ENCODE assay signal across 25 cellular contexts in genomic region chr6:158304254-158304653, GRCh38. TPM values are rescaled to one million over a fixed set of nuclear protein-coding genes. Genes with fewer than 3 reads are reported as not detected.
DNase-seq lines count a peak whose midpoint lies in the region; ATAC-seq, FAIRE-seq and TF ChIP-seq lines count a peak whose summit lies in the region.
"Had no signal": no experiment of that assay in that cellular context is flagged by ENCODE, and none has a peak within 500 bp of the region (broad histone marks: within the 10 kb centered on the region; RNA-seq: fewer than 3 reads in every experiment).

No MANE protein-coding gene starts in this region.

- no peak for DNase-seq in HepG2 (ENCODE audit: low spot score)
- DNase-seq in right lobe of liver: no peak
- DNase-seq in K562 (ENCODE audit: extremely low read depth in 1 of 4, low spot score in 3 of 4): no peak
- no peak for DNase-seq in colonic mucosa
- DNase-seq in endothelial cell (ENCODE audit: low spot score): no peak
- DNase-seq: ACHN; BE2C; C1 segment of cervical spinal cord; CD4-positive, alpha-beta memory T cell; CD4-positive, CD25-positive, alpha-beta regulatory T cell; CD8-positive, alpha-beta memory T cell; COR-L47; DMS 273 treated with DMSO at 0.1 percent for 48 hours; DMS153; DMS53; DMS79; DND-41; EL; GDM1 had no signal

- intact Hi-C loops in HepG2 (cut with micrococcal nuclease; ENCODE audit: unreplicated experiment) (loop anchor here (5.0 kb wide), 1 partner anchor 72 kb away; no protein-coding TSS in a partner anchor), right lobe of liver (cut with DNase I) (no loop called here), K562 (cut with micrococcal nuclease) (no loop called here), colonic mucosa (cut with DNase I) (no loop called here)

- ATAC-seq in HepG2 (no peak), right lobe of liver (no peak), K562 (no peak)
- ATAC-seq: GM12878 had no signal

- H3K9me1 ChIP-seq in K562 (ENCODE audit: control insufficient read depth, insufficient read depth, low read length): no peaks in the 10 kb centered on the region

- BruUV-seq in HepG2 (replicated peaks; lab: Mats Ljungman, UMichigan): no TSS peak
- BruUV-seq in K562 (replicated peaks; lab: Mats Ljungman, UMichigan): no TSS peak

- H3K9me3 ChIP-seq in HepG2 (ENCODE audit: low read length): no peaks in the 10 kb centered on the region
- H3K9me3 ChIP-seq in right lobe of liver: no peaks in the 10 kb centered on the region
- no peaks in the 10 kb centered on the region for H3K9me3 ChIP-seq in K562 (replicated peaks; ENCODE audit: control insufficient read depth, insufficient read depth, low read depth, low read length)
- H3K9me3 ChIP-seq in colonic mucosa: no peaks in the 10 kb centered on the region
- H3K9me3 ChIP-seq: BE2C had no signal

- peaks cover 5% of the 10 kb centered on the region for H3K36me3 Mint-ChIP-seq in endothelial cell (ENCODE audit: low read depth, unreplicated experiment)

- H3K36me3 ChIP-seq in HepG2 (replicated peaks in 1 of 2; ENCODE audit: control insufficient read depth in 1 of 2, insufficient read depth in 2 of 2, low read length in 2 of 2): peaks cover 0 to 8% of the 10 kb centered on the region in 2 experiments; a peak in 2 of 5 replicates
- no peaks in the 10 kb centered on the region for H3K36me3 ChIP-seq in right lobe of liver
- H3K36me3 ChIP-seq in K562 (ENCODE audit: control insufficient read depth, insufficient read depth, low read length): no peaks in the 10 kb centered on the region; the same call in 2 of the 3 replicates
- no peaks in the 10 kb centered on the region for H3K36me3 ChIP-seq in colonic mucosa

- H3K4me1 Mint-ChIP-seq in endothelial cell (ENCODE audit: unreplicated experiment): peaks cover 2% of the 10 kb centered on the region
- H3K4me1 Mint-ChIP-seq: CD14-positive monocyte had no signal

- TF ChIP-seq RAD21 in HepG2 (CRISPR knock-in tag; IDR thresholded peaks at IDR 0.05) (no peak), K562 (CRISPR knock-in tag; conservative IDR thresholded peaks at IDR 0.05 in 1 of 2, IDR thresholded peaks at IDR 0.05 in 1 of 2) (no peak)

- CTCF ChIA-PET in HepG2 (lab: Yijun Ruan, JAX; ENCODE audit: low intra/inter-chr PET ratio, low total read pairs) (no interaction called here), K562 (lab: Yijun Ruan, JAX; ENCODE audit: low intra/inter-chr PET ratio) (interaction anchor here (0.6 kb wide), 1 partner anchor 22 kb away, joined by 3 read pairs; no protein-coding TSS in a partner anchor)

- no peak overlapping the region for H3K4me3 ChIP-seq in HepG2 (replicated peaks in 1 of 3; ENCODE audit: insufficient read depth in 1 of 3, low read depth in 2 of 3, low read length in 3 of 3)
- no peak overlapping the region for H3K4me3 ChIP-seq in right lobe of liver
- no peak overlapping the region for H3K4me3 ChIP-seq in K562
- H3K4me3 ChIP-seq in colonic mucosa: no peak overlapping the region
- H3K4me3 ChIP-seq: BLaER1, GM12878 had no signal

- peak overlapping the region; percentile 68; the same call in 1 of the 2 replicates for H3K4me2 ChIP-seq in HepG2 (ENCODE audit: low read depth, low read length)
- no peak overlapping the region for H3K4me2 ChIP-seq in K562 (ENCODE audit: insufficient read depth, low read length)
- H3K4me2 ChIP-seq: BLaER1 had no signal

- TF ChIP-seq EP300 in HepG2 (IDR thresholded peaks at IDR 0.05; ENCODE audit: low read depth in 2 of 2, low read length in 2 of 2) (no peak), HepG2 (CRISPR knock-in tag; IDR thresholded peaks at IDR 0.05; ENCODE audit: borderline replicate concordance) (no peak), K562 (IDR thresholded peaks at IDR 0.05; ENCODE audit: low read length) (no peak)

- H3K4me3 Mint-ChIP-seq in endothelial cell (ENCODE audit: unreplicated experiment): no peak overlapping the region
- H3K4me3 Mint-ChIP-seq: CD14-positive monocyte; CD4-positive, alpha-beta memory T cell; CD4-positive, CD25-positive, alpha-beta regulatory T cell; CD8-positive, alpha-beta memory T cell had no signal

- peaks cover 41% of the 10 kb centered on the region for H3K79me2 ChIP-seq in HepG2 (ENCODE audit: insufficient read depth, low read length)
- 0 out of 3 replicates have a peak, but pooled peaks cover 3% of the 10 kb centered on the region for H3K79me2 ChIP-seq in K562 (ENCODE audit: control insufficient read depth, insufficient read depth, low read length)

- H3K9ac ChIP-seq in HepG2 (ENCODE audit: insufficient read depth, low read depth, low read length) (no peak overlapping the region), K562 (ENCODE audit: insufficient read depth in 1 of 2, low read depth in 2 of 2, low read length in 2 of 2) (no peak overlapping the region), colonic mucosa (ENCODE audit: low read depth in 2 of 2, low read length in 2 of 2) (no peak overlapping the region)
- H3K9ac ChIP-seq: BLaER1 had no signal

- FAIRE-seq in HepG2 (lab: Jason Lieb, UNC) (no peak), K562 (lab: Jason Lieb, UNC) (no peak)
- FAIRE-seq: GM12878, GM12892, GM18507 had no signal

- H3K9me3 Mint-ChIP-seq in endothelial cell (ENCODE audit: unreplicated experiment): no peaks in the 10 kb centered on the region
- H3K9me3 Mint-ChIP-seq: CD4-positive, alpha-beta memory T cell; CD4-positive, CD25-positive, alpha-beta regulatory T cell; CD8-positive, alpha-beta memory T cell had no signal

- no peak for TF ChIP-seq POLR2A in HepG2 (IDR thresholded peaks at IDR 0.05; ENCODE audit: insufficient read depth in 1 of 2, low read depth in 2 of 2, low read length in 2 of 2)
- TF ChIP-seq POLR2A in right lobe of liver (IDR thresholded peaks at IDR 0.05): no peak
- TF ChIP-seq POLR2A in K562 (conservative IDR thresholded peaks at IDR 0.05): no peak

- peaks cover 79% of the 10 kb centered on the region for H3K4me1 ChIP-seq in HepG2 (ENCODE audit: insufficient read depth, low read length)
- H3K4me1 ChIP-seq in right lobe of liver: no peaks in the 10 kb centered on the region
- H3K4me1 ChIP-seq in K562 (replicated peaks in 1 of 2; ENCODE audit: control insufficient read depth in 2 of 2, insufficient read depth in 2 of 2, low read length in 2 of 2): no peaks in the 10 kb centered on the region
- H3K4me1 ChIP-seq in colonic mucosa: no peaks in the 10 kb centered on the region
- H3K4me1 ChIP-seq: BLaER1 had no signal

- H2AFZ ChIP-seq in HepG2 (ENCODE audit: low read length) (no peak overlapping the region), K562 (ENCODE audit: low read depth, low read length) (no peak overlapping the region)

- peaks cover 3% of the 10 kb centered on the region for H3K27me3 Mint-ChIP-seq in endothelial cell (ENCODE audit: unreplicated experiment)
- H3K27me3 Mint-ChIP-seq: CD4-positive, alpha-beta memory T cell; CD4-positive, CD25-positive, alpha-beta regulatory T cell; CD8-positive, alpha-beta memory T cell had no signal

- no peaks in the 10 kb centered on the region for H3K27me3 ChIP-seq in HepG2 (ENCODE audit: control insufficient read depth in 1 of 2, insufficient read depth in 2 of 2, low read length in 2 of 2)
- no peaks in the 10 kb centered on the region for H3K27me3 ChIP-seq in right lobe of liver
- no peaks in the 10 kb centered on the region for H3K27me3 ChIP-seq in K562 (ENCODE audit: control insufficient read depth in 2 of 2, insufficient read depth in 2 of 2, low read length in 2 of 2)
- H3K27me3 ChIP-seq in colonic mucosa: no peaks in the 10 kb centered on the region
- H3K27me3 ChIP-seq: BE2C, BLaER1 had no signal

- no peak overlapping the region for H3K27ac Mint-ChIP-seq in endothelial cell (ENCODE audit: unreplicated experiment)
- H3K27ac Mint-ChIP-seq: CD14-positive monocyte had no signal

- TF ChIP-seq CTCF in HepG2 (CRISPR knock-in tag; IDR thresholded peaks at IDR 0.05): no peak
- no peak for TF ChIP-seq CTCF in right lobe of liver (IDR thresholded peaks at IDR 0.05)
- no peak for TF ChIP-seq CTCF in K562 (IDR thresholded peaks at IDR 0.05 in 2 of 3, conservative IDR thresholded peaks at IDR 0.05 in 1 of 3; ENCODE audit: insufficient read depth in 2 of 3, low read depth in 1 of 3, low read length in 3 of 3)
- TF ChIP-seq CTCF in colonic mucosa (IDR thresholded peaks at IDR 0.05): no peak
- no peak for TF ChIP-seq CTCF in endothelial cell (IDR thresholded peaks at IDR 0.05; ENCODE audit: unreplicated experiment)

- H4K20me1 ChIP-seq in HepG2 (ENCODE audit: insufficient read depth, low read length) (no peaks in the 10 kb centered on the region), K562 (replicated peaks; ENCODE audit: control insufficient read depth, insufficient read depth, low read length) (no peaks in the 10 kb centered on the region)
- H4K20me1 ChIP-seq: BLaER1 had no signal

- in situ Hi-C loops in HepG2 (cut with HindIII; ENCODE audit: extremely low pct_ligation_motif_present, low pct_unique_long_range_greater_than_20kb): no loop called here
- in situ Hi-C loops in K562 (cut with MboI): no loop called here

- H3K27ac ChIP-seq in HepG2 (ENCODE audit: extremely low read length, insufficient read depth, low read length): peak overlapping the region; percentile 77
- H3K27ac ChIP-seq in right lobe of liver: no peak overlapping the region
- no peak overlapping the region for H3K27ac ChIP-seq in K562 (ENCODE audit: extremely low read depth, low read depth, low read length)
- no peak overlapping the region for H3K27ac ChIP-seq in colonic mucosa
- H3K27ac ChIP-seq: 22Rv1, BLaER1 had no signal

- POLR2A ChIA-PET in HepG2 (lab: Yijun Ruan, JAX) (interaction anchor here (1.4 kb wide), 1 partner anchor 73 kb away, joined by 4 read pairs; no protein-coding TSS in a partner anchor), K562 (lab: Yijun Ruan, JAX) (interaction anchor here (0.6 kb wide), 1 partner anchor 1004 kb away, joined by 5 read pairs; no protein-coding TSS in a partner anchor)

RNA-seq across cellular contexts. Expression of gene TULP4, which starts 8.0 kb away (rescaled TPM):
- total RNA-seq in HepG2 (2016; rRNA removed; fragmentation: Illumina TruSeq; extraction: Trizol) (122 and 143 TPM in 2 replicates), right lobe of liver (10 to 100 TPM; 27.0 to 42.4 (median 32.3) TPM), K562 (2014; rRNA removed) (33.3 and 33.8 TPM in 2 replicates), K562 (2014; rRNA removed; fragmentation: Illumina TruSeq; extraction: Trizol) (50.4 and 52.4 TPM in 2 replicates), K562 (2015; rRNA removed; fragmentation: Illumina TruSeq; extraction: Trizol) (43.7 and 48.8 TPM in 2 replicates), K562 (2021) (42.5 and 46.9 TPM in 2 replicates), colonic mucosa (10 to 100 TPM; 63.1 to 68.0 TPM), endothelial cell (ENCODE audit: unreplicated experiment) (117 TPM)
- 244 and 275 TPM in 2 replicates for total RNA-seq in HepG2 (2016; cell fraction: cytosol; rRNA removed; fragmentation: Illumina TruSeq; extraction: Trizol; ENCODE audit: low read depth)
- 121 and 124 TPM in 2 replicates for total RNA-seq in HepG2 (2016; cell fraction: insoluble cytoplasmic fraction; rRNA removed; fragmentation: Illumina TruSeq; extraction: Trizol)
- total RNA-seq in HepG2 (2016; cell fraction: membrane; rRNA removed; fragmentation: Illumina TruSeq; extraction: Trizol): 358 and 486 TPM in 2 replicates
- total RNA-seq in HepG2 (2016; cell fraction: nucleus; rRNA removed; fragmentation: Illumina TruSeq; extraction: Trizol): 96.8 and 105 TPM in 2 replicates
- polyA plus RNA-seq in HepG2 (2011; rRNA removed) (19.1 and 21.1 TPM in 2 replicates), K562 (2011; rRNA removed) (8.7 and 9.4 TPM in 2 replicates), K562 (2014; fragmentation: Illumina TruSeq; extraction: Trizol) (8.0 and 8.4 TPM in 2 replicates), K562 (2014; fragmentation: Nextera tagmentation; extraction: Ambion mirVana) (1 to 10 TPM; 1.2 to 4.2 TPM), K562 (2014; rRNA removed) (7.4 and 11.0 TPM in 2 replicates)
- 9.7 and 14.3 TPM in 2 replicates for polyA plus RNA-seq in HepG2 (2011; cell fraction: cytosol; rRNA removed)
- polyA plus RNA-seq in HepG2 (2011; cell fraction: nucleus; rRNA removed): 37.4 and 38.9 TPM in 2 replicates
- polyA plus RNA-seq in HepG2 (2012): 13.6 and 14.1 TPM in 2 replicates
- polyA plus RNA-seq in HepG2 (2016; cell fraction: cytosol; fragmentation: Illumina TruSeq; extraction: Trizol; ENCODE audit: low read depth): 1.3 and 1.7 TPM in 2 replicates
- 8.7 and 9.3 TPM in 2 replicates for polyA plus RNA-seq in HepG2 (2016; cell fraction: insoluble cytoplasmic fraction; fragmentation: Illumina TruSeq; extraction: Trizol; ENCODE audit: low read depth)
- 2.5 and 3.1 TPM in 2 replicates for polyA plus RNA-seq in HepG2 (2016; cell fraction: membrane; fragmentation: Illumina TruSeq; extraction: Trizol; ENCODE audit: low read depth)
- 17.9 and 19.4 TPM in 2 replicates for polyA plus RNA-seq in HepG2 (2016; cell fraction: nucleus; fragmentation: Illumina TruSeq; extraction: Trizol; ENCODE audit: insufficient read depth, low read depth)
- 41.3 and 139 TPM in 2 replicates for polyA minus RNA-seq in HepG2 (2011; rRNA and poly(A)+ RNA removed; ENCODE audit: low replicate concordance)
- polyA minus RNA-seq in HepG2 (2011; cell fraction: cytosol; rRNA and poly(A)+ RNA removed): 105 and 136 TPM in 2 replicates
- polyA minus RNA-seq in HepG2 (2011; cell fraction: nucleus; rRNA and poly(A)+ RNA removed): 153 and 181 TPM in 2 replicates
- 55.8 and 138 TPM in 2 replicates for total RNA-seq in K562 (2011; cell fraction: chromatin; rRNA removed; ENCODE audit: low replicate concordance)
- total RNA-seq in K562 (2011; cell fraction: nucleolus; rRNA removed): 31.7 and 40.0 TPM in 2 replicates
- total RNA-seq in K562 (2011; cell fraction: nucleoplasm; rRNA removed): 43.3 and 43.6 TPM in 2 replicates
- 6.3 and 7.4 TPM in 2 replicates for polyA plus RNA-seq in K562 (2011; cell fraction: cytosol; rRNA removed)
- polyA plus RNA-seq in K562 (2011; cell fraction: nucleus; rRNA removed): 9.1 and 13.4 TPM in 2 replicates
- polyA plus RNA-seq in K562 (2012): 5.3 and 6.3 TPM in 2 replicates
- 95.3 and 111 TPM in 2 replicates for polyA minus RNA-seq in K562 (2011; rRNA and poly(A)+ RNA removed)
- polyA minus RNA-seq in K562 (2011; cell fraction: cytosol; rRNA and poly(A)+ RNA removed): 43.8 and 48.1 TPM in 2 replicates
- 31.8 and 41.5 TPM in 2 replicates for polyA minus RNA-seq in K562 (2011; cell fraction: nucleus; rRNA and poly(A)+ RNA removed)

Comparison
In these comparisons a context has a peak if more than half of its experiments do, and no peak if none do; other contexts are left out.
1. Of the 241 proteins assayed by ChIP-seq in both HepG2 and K562: peak only in HepG2: MAFK; only in K562: none; in both: MAFF; in neither: 239.